In genomic region chr13:48977973-48978372, GRCh38 we compare ENCODE assay signal across 9 cellular contexts. TPM values are rescaled to one million over a fixed set of nuclear protein-coding genes. Genes with fewer than 3 reads are reported as not detected.
A peak's percentile ranks its signal among the peaks of the same experiment; 100 is the strongest.
DNase-seq lines count a peak whose midpoint lies in the region; ATAC-seq and TF ChIP-seq lines count a peak whose summit lies in the region.
"Had no signal": no experiment of that assay in that cellular context is flagged by ENCODE, and none has a peak within 500 bp of the region (broad histone marks: within the 10 kb centered on the region; RNA-seq: fewer than 3 reads in every experiment).

No MANE protein-coding gene starts in this region.

- H3K9me3 ChIP-seq in RWPE2 (ENCODE audit: severe bottlenecking) = no peaks in the 10 kb centered on the region

- peaks cover 56% of the 10 kb centered on the region for H3K4me1 Mint-ChIP-seq in activated T-cell treated with anti-CD3 and anti-CD28 coated beads, Interleukin-2, amount 50 U/mL, for 24 hours (ENCODE audit: low read depth)
- H3K4me1 Mint-ChIP-seq in stimulated activated naive CD8-positive, alpha-beta T cell treated with anti-CD3 and anti-CD28 coated beads, Interleukin-15, amount 100 ng/mL, for 72 hours = peaks cover 31% of the 10 kb centered on the region

- peaks cover 16% of the 10 kb centered on the region for H3K9me3 Mint-ChIP-seq in activated T-cell treated with anti-CD3 and anti-CD28 coated beads, Interleukin-2, amount 50 U/mL, for 24 hours
- peaks cover 20 to 21% of the 10 kb centered on the region in 2 donors for H3K9me3 Mint-ChIP-seq in stimulated activated naive CD8-positive, alpha-beta T cell treated with anti-CD3 and anti-CD28 coated beads, Interleukin-15, amount 100 ng/mL, for 72 hours

- H3K27ac Mint-ChIP-seq in activated T-cell treated with anti-CD3 and anti-CD28 coated beads, Interleukin-2, amount 50 U/mL, for 24 hours = peak overlapping the region; percentile 39
- H3K27ac Mint-ChIP-seq in stimulated activated naive CD8-positive, alpha-beta T cell treated with anti-CD3 and anti-CD28 coated beads, Interleukin-15, amount 100 ng/mL, for 72 hours = peak overlapping the region; percentile 69 to 90

- H3K4me1 ChIP-seq in RWPE2 (ENCODE audit: insufficient read depth, poor library complexity, severe bottlenecking) = peaks cover 17% of the 10 kb centered on the region

- TF ChIP-seq CTCF in RWPE2 (IDR thresholded peaks at IDR 0.05; ENCODE audit: poor library complexity, severe bottlenecking) (no peak), fibroblast of villous mesenchyme (IDR thresholded peaks at IDR 0.05; ENCODE audit: insufficient read depth, low read depth, low read length) (no peak)

- H3K27me3 ChIP-seq in RWPE2 (ENCODE audit: insufficient read depth, poor library complexity, severe bottlenecking) = no peaks in the 10 kb centered on the region

- H3K4me3 Mint-ChIP-seq in activated T-cell treated with anti-CD3 and anti-CD28 coated beads, Interleukin-2, amount 50 U/mL, for 24 hours = peak overlapping the region; percentile 94
- peak overlapping the region; percentile 68 to 91 for H3K4me3 Mint-ChIP-seq in stimulated activated naive CD8-positive, alpha-beta T cell treated with anti-CD3 and anti-CD28 coated beads, Interleukin-15, amount 100 ng/mL, for 72 hours

- DNase-seq in activated T-cell treated with anti-CD3 and anti-CD28 coated beads, Interleukin-2, amount 50 U/mL, for 24 hours = no peak
- no peak for DNase-seq in activated T-cell treated with anti-CD3 and anti-CD28 coated beads, Interleukin-2, amount 50 U/mL, for 1 hour
- DNase-seq in RWPE2 (ENCODE audit: low spot score) (no peak), fibroblast of villous mesenchyme (ENCODE audit: low read depth) (no peak)
- DNase-seq in stimulated activated naive CD8-positive, alpha-beta T cell treated with anti-CD3 and anti-CD28 coated beads, Interleukin-15, amount 100 ng/mL, for 72 hours = no peak
- DNase-seq: DMS79 had no signal

- no peaks in the 10 kb centered on the region; the same call in 1 of the 2 replicates for H3K36me3 ChIP-seq in RWPE2 (ENCODE audit: low read depth)

- peak overlapping the region; percentile 82 for H3K27ac ChIP-seq in RWPE2 (ENCODE audit: poor library complexity, severe bottlenecking)

- H3K36me3 Mint-ChIP-seq in activated T-cell treated with anti-CD3 and anti-CD28 coated beads, Interleukin-2, amount 50 U/mL, for 24 hours (ENCODE audit: low read depth) = peaks cover 45% of the 10 kb centered on the region

- no peak for ATAC-seq in RWPE2 (ENCODE audit: low read depth)
- no peak for ATAC-seq in stimulated activated naive CD8-positive, alpha-beta T cell treated with anti-CD3 and anti-CD28 coated beads, Interleukin-15, amount 100 ng/mL, for 72 hours
- ATAC-seq in HG03039 (IDR thresholded peaks at IDR 0.05; ENCODE audit: unreplicated experiment) = no peak
- ATAC-seq in GM19324 (IDR thresholded peaks at IDR 0.05; ENCODE audit: low FRiP score, unreplicated experiment) = no peak
- no peak for ATAC-seq in GM19455 (IDR thresholded peaks at IDR 0.05; ENCODE audit: unreplicated experiment)

- H3K4me3 ChIP-seq in RWPE2 (ENCODE audit: severe bottlenecking) = peak overlapping the region; percentile 69
- H3K4me3 ChIP-seq in fibroblast of villous mesenchyme (ENCODE audit: low read depth, low read length) = peak overlapping the region; percentile 88

- H3K27me3 Mint-ChIP-seq in activated T-cell treated with anti-CD3 and anti-CD28 coated beads, Interleukin-2, amount 50 U/mL, for 24 hours = no peaks in the 10 kb centered on the region
- H3K27me3 Mint-ChIP-seq in stimulated activated naive CD8-positive, alpha-beta T cell treated with anti-CD3 and anti-CD28 coated beads, Interleukin-15, amount 100 ng/mL, for 72 hours = no peaks in the 10 kb centered on the region

RNA-seq across cellular contexts. Expression of gene FNDC3A, which starts 2.3 kb away (rescaled TPM):
- total RNA-seq in fibroblast of villous mesenchyme = 73.4 and 122 TPM in 2 replicates
